ENCODE assay signal across 1 cellular context in genomic region chr16:79658301-79659001, GRCh38.
TF ChIP-seq lines count a peak whose summit lies in the region.

No MANE protein-coding gene starts in this region.

TF ChIP-seq in IMR-90, 13 proteins besides CTCF, POLR2A, EP300 and RAD21:
- no peak for TF ChIP-seq USF2 (IDR thresholded peaks at IDR 0.05; ENCODE audit: low read depth, low read length)
- peak; percentile 35; the same call in 1 of the 2 replicates for TF ChIP-seq FOS (IDR thresholded peaks at IDR 0.05; ENCODE audit: low read depth, low read length)
